8 cellular contexts compared by ENCODE assay signal in the genomic region with DNA sequence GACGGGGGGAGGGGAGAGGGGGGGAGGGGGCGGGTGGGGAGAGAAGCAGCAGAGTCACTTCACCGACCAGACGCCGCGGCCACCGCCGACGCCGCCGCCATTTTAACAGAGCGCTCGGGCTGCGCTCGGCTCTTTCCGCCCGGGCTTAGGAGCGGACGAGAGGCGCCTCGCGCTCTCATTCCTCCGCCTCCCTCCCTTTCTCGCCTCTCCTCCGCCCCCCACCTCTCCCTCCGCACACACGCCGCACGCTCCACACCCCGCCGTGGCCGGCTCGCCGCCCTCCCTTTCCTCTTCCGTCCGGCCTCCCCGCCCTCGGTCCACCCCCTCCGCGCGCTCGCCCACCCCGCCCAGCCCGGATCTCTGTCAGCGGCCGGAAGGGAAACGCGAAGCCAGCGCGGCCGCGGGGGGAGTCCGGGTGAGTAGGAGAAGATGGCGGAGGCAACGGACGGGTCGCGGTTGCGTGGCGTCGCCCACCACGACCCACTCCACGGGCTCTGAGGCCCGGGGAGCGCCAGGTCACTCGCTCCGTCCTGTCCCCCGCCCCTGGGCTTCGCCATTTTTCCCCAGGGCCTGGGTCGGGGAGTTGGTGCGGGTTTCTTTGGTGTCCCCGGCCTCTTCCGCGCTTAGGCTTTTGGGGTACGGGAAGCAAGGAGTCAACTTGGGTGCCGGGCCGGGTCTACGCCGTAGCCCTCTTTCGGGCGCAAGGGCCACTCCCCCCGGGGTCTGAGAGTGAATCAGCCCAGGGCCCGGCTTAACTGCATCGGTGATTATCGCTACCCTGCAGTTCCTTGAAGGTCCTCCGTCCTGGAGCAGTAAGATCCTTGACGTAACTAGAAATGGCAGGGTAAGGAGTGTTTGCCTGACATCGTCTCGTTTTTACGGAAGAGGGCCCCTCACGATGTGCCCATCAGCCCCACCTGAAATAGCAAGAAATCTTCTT. TPM values are rescaled to one million over a fixed set of nuclear protein-coding genes. Genes with fewer than 3 reads are reported as not detected.
DNase-seq lines count a peak whose midpoint lies in the region; ATAC-seq, FAIRE-seq and TF ChIP-seq lines count a peak whose summit lies in the region.

A gene with protein sequence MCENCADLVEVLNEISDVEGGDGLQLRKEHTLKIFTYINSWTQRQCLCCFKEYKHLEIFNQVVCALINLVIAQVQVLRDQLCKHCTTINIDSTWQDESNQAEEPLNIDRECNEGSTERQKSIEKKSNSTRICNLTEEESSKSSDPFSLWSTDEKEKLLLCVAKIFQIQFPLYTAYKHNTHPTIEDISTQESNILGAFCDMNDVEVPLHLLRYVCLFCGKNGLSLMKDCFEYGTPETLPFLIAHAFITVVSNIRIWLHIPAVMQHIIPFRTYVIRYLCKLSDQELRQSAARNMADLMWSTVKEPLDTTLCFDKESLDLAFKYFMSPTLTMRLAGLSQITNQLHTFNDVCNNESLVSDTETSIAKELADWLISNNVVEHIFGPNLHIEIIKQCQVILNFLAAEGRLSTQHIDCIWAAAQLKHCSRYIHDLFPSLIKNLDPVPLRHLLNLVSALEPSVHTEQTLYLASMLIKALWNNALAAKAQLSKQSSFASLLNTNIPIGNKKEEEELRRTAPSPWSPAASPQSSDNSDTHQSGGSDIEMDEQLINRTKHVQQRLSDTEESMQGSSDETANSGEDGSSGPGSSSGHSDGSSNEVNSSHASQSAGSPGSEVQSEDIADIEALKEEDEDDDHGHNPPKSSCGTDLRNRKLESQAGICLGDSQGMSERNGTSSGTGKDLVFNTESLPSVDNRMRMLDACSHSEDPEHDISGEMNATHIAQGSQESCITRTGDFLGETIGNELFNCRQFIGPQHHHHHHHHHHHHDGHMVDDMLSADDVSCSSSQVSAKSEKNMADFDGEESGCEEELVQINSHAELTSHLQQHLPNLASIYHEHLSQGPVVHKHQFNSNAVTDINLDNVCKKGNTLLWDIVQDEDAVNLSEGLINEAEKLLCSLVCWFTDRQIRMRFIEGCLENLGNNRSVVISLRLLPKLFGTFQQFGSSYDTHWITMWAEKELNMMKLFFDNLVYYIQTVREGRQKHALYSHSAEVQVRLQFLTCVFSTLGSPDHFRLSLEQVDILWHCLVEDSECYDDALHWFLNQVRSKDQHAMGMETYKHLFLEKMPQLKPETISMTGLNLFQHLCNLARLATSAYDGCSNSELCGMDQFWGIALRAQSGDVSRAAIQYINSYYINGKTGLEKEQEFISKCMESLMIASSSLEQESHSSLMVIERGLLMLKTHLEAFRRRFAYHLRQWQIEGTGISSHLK (N-terminal part only) (minus strand): TSS at position 123 of the 940 bp plus-strand sequence. CDS start 395 bp downstream, outside the sequence.

- H2BK5ac ChIP-seq in H1 (ENCODE audit: low read depth, low read length) (peak within 1 kb of the TSS; percentile 90), mesenchymal stem cell (ENCODE audit: low read depth, low read length, poor library complexity, severe bottlenecking) (peak within 1 kb of the TSS; percentile 96)

- H3K27ac ChIP-seq in H1 (ENCODE audit: low read depth, low read length) (peak within 1 kb of the TSS; percentile 96), mesenchymal stem cell (ENCODE audit: low read length, poor library complexity, severe bottlenecking) (peak within 1 kb of the TSS; percentile 100)

- TF ChIP-seq POLR2A in H1 (IDR thresholded peaks at IDR 0.05; ENCODE audit: control extremely low read depth in 1 of 2, low read depth in 2 of 2, low read length in 2 of 2): peak; percentile 76 to 89

- H3K4me1 Mint-ChIP-seq in activated CD8-positive, alpha-beta memory T cell treated with anti-CD3 and anti-CD28 coated beads, Interleukin-2, amount 10 ng/mL, durations not matched to agents 7 days and 5 days: peaks cover 31% of the 10 kb centered on the region

- H2BK120ac ChIP-seq in H1 (replicated peaks; ENCODE audit: low read depth, low read length) (no peak within 1 kb of the TSS), mesenchymal stem cell (ENCODE audit: low read depth, low read length) (peak within 1 kb of the TSS; percentile 87)

- no peak for TF ChIP-seq RAD21 in H1 (IDR thresholded peaks at IDR 0.05 in 1 of 2, conservative IDR thresholded peaks at IDR 0.05 in 1 of 2; ENCODE audit: low read depth in 2 of 2, low read length in 2 of 2)

- H4K8ac ChIP-seq in H1 (ENCODE audit: extremely low read depth, insufficient read depth, low read length) (peak within 1 kb of the TSS; percentile 96), mesenchymal stem cell (ENCODE audit: low read length) (peak within 1 kb of the TSS; percentile 99)

- peaks cover 11% of the 10 kb centered on the region for H3K36me3 Mint-ChIP-seq in activated CD8-positive, alpha-beta memory T cell treated with anti-CD3 and anti-CD28 coated beads, Interleukin-2, amount 10 ng/mL, durations not matched to agents 7 days and 5 days

- 1% methylated on average over 35 of the region's 91 CpGs; no CpG with 5 or more reads in 1 of the 2 experiments for WGBS in H1 (ENCODE audit: extremely low coverage in 1 of 2, insufficient coverage in 1 of 2, insufficient read length in 1 of 2, insufficient replicate concordance in 2 of 2, low coverage in 1 of 2, low lambda C conversion rate in 2 of 2, missing lambda C conversion rate in 1 of 2), 2 experiments
- WGBS in mesenchymal stem cell: under 1% methylated on average over 52 of the region's 91 CpGs

- CTCF ChIA-PET in activated CD8-positive, alpha-beta memory T cell treated with anti-CD3 and anti-CD28 coated beads, Interleukin-2, amount 10 ng/mL, durations not matched to agents 7 days and 5 days (lab: Charles Lee): interaction anchor here (1.0 kb wide), 1 partner anchor 45 kb away, joined by 3 read pairs; no protein-coding TSS in a partner anchor
- CTCF ChIA-PET in H1 (lab: Charles Lee; ENCODE audit: partially characterized antibody): interaction anchor here (0.9 kb wide), 1 partner anchor 52 kb away, joined by 4 read pairs; no protein-coding TSS in a partner anchor

- peak within 1 kb of the TSS; percentile 98 for H4K5ac ChIP-seq in H1 (ENCODE audit: insufficient read length, low read depth, low read length)

- TF ChIP-seq EP300 in H1 (IDR thresholded peaks at IDR 0.05; ENCODE audit: borderline replicate concordance in 1 of 2, low read depth in 2 of 2, low read length in 2 of 2): no peak

- H3K4me3 Mint-ChIP-seq in activated CD8-positive, alpha-beta memory T cell treated with anti-CD3 and anti-CD28 coated beads, Interleukin-2, amount 10 ng/mL, durations not matched to agents 7 days and 5 days: peak within 1 kb of the TSS; percentile 88

- H3K79me2 ChIP-seq in H1 (ENCODE audit: control insufficient read depth in 1 of 2, insufficient read depth in 2 of 2, low read length in 2 of 2): peaks cover 7 to 48% of the 10 kb centered on the region in 2 experiments

- H3K23ac ChIP-seq in H1 (ENCODE audit: insufficient read length) (no peak within 1 kb of the TSS), mesenchymal stem cell (ENCODE audit: low read length in 2 of 2) (peak within 1 kb of the TSS; percentile 93 to 99)

- peak within 1 kb of the TSS; percentile 78 for H3K4ac ChIP-seq in H1 (replicated peaks; ENCODE audit: insufficient read length, low read depth, low read length)
- H3K4ac ChIP-seq in mesenchymal stem cell (ENCODE audit: low read depth in 1 of 2, low read length in 2 of 2): peak within 1 kb of the TSS; percentile 92 to 99

- peak within 1 kb of the TSS; percentile 60; the same call in 1 of the 2 replicates for H2BK12ac ChIP-seq in H1 (ENCODE audit: low read depth, low read length)
- H2BK12ac ChIP-seq in mesenchymal stem cell (ENCODE audit: low read length in 2 of 2): peak within 1 kb of the TSS in 1 of 2 experiments; percentile 78

- H2AK5ac ChIP-seq in H1 (ENCODE audit: low read depth, low read length) (no peak within 1 kb of the TSS), mesenchymal stem cell (ENCODE audit: low read length, severe bottlenecking) (peak within 1 kb of the TSS; percentile 76)

- H3K18ac ChIP-seq in H1 (ENCODE audit: extremely low read depth, low read length) (peak within 1 kb of the TSS; percentile 95), mesenchymal stem cell (ENCODE audit: low read depth in 1 of 2, low read length in 2 of 2) (peak within 1 kb of the TSS; percentile 98)

- H3K36me3 ChIP-seq in H1 (ENCODE audit: control insufficient read depth in 2 of 4, insufficient read depth in 4 of 4, low read length in 3 of 4) (peaks cover 0 to 6% (median 0%) of the 10 kb centered on the region in 4 experiments; a peak in 1 of 8 replicates), mesenchymal stem cell (ENCODE audit: control insufficient read depth in 1 of 2, insufficient read depth in 2 of 2, low read depth in 1 of 2, low read length in 2 of 2) (peaks cover 15 to 22% of the 10 kb centered on the region in 2 experiments)

- H3K27me3 Mint-ChIP-seq in activated CD8-positive, alpha-beta memory T cell treated with anti-CD3 and anti-CD28 coated beads, Interleukin-2, amount 10 ng/mL, durations not matched to agents 7 days and 5 days: no peaks in the 10 kb centered on the region

- H3K23me2 ChIP-seq in H1 (ENCODE audit: low read depth, low read length): peaks cover 7% of the 10 kb centered on the region

- H2BK20ac ChIP-seq in H1 (ENCODE audit: low read length): no peak within 1 kb of the TSS

- H3K9me3 Mint-ChIP-seq in activated CD8-positive, alpha-beta memory T cell treated with anti-CD3 and anti-CD28 coated beads, Interleukin-2, amount 10 ng/mL, durations not matched to agents 7 days and 5 days (ENCODE audit: low read depth): no peaks in the 10 kb centered on the region

- H3K4me2 ChIP-seq in H1 (ENCODE audit: insufficient read depth in 1 of 2, low read depth in 2 of 2, low read length in 2 of 2) (peak within 1 kb of the TSS; percentile 75 to 98), mesenchymal stem cell (ENCODE audit: low read length, poor library complexity, severe bottlenecking) (peak within 1 kb of the TSS; percentile 74)

- H3K4me1 ChIP-seq in H1 (replicated peaks in 1 of 4; ENCODE audit: control insufficient read depth in 3 of 4, insufficient read depth in 4 of 4, low read length in 3 of 4) (peaks cover 0 to 3% (median 0%) of the 10 kb centered on the region in 4 experiments; a peak in 5 of 7 replicates), mesenchymal stem cell (ENCODE audit: control insufficient read depth, insufficient read depth, low read depth, low read length) (peaks cover 4% of the 10 kb centered on the region)

- peaks cover 0 to under 1% of the 10 kb centered on the region in 2 experiments for H4K20me1 ChIP-seq in H1 (replicated peaks in 1 of 2; ENCODE audit: control insufficient read depth in 1 of 2, insufficient read depth in 2 of 2, low read length in 2 of 2)

- no peak for FAIRE-seq in H1 (lab: Jason Lieb, UNC)

- H3K4me3 ChIP-seq in H1 (ENCODE audit: extremely low read depth in 1 of 4, insufficient read depth in 2 of 4, low read depth in 3 of 4, low read length in 4 of 4) (peak within 1 kb of the TSS; percentile 76 to 99 (median 94)), mesenchymal stem cell (ENCODE audit: insufficient read depth in 1 of 2, low read depth in 1 of 2, low read length in 2 of 2) (peak within 1 kb of the TSS; percentile 95 to 96)

- no peak for TF ChIP-seq CTCF in H1 (IDR thresholded peaks at IDR 0.05; ENCODE audit: control extremely low read depth in 1 of 3, insufficient read depth in 1 of 3, low read depth in 1 of 3, low read length in 3 of 3)

- H3K79me1 ChIP-seq in H1 (ENCODE audit: low read depth, low read length) (peaks cover 3% of the 10 kb centered on the region; the same call in 1 of the 2 replicates), mesenchymal stem cell (replicated peaks; ENCODE audit: low read length, poor library complexity, severe bottlenecking) (peaks cover 11% of the 10 kb centered on the region)

- H3K14ac ChIP-seq in H1 (ENCODE audit: insufficient read length) (no peak within 1 kb of the TSS), mesenchymal stem cell (ENCODE audit: low read length in 2 of 2) (peak within 1 kb of the TSS; percentile 80 to 93)

- H3K27me3 ChIP-seq in H1 (replicated peaks in 1 of 4; ENCODE audit: control insufficient read depth in 3 of 4, extremely low read depth in 1 of 4, insufficient read depth in 3 of 4, low read length in 3 of 4) (no peaks in the 10 kb centered on the region), mesenchymal stem cell (ENCODE audit: control insufficient read depth in 1 of 2, insufficient read depth in 1 of 2, low read length in 2 of 2) (no peaks in the 10 kb centered on the region)

- H2AFZ ChIP-seq in H1 (ENCODE audit: low read length) (no peak within 1 kb of the TSS; the same call in 1 of the 2 replicates), mesenchymal stem cell (ENCODE audit: low read depth, low read length) (peak within 1 kb of the TSS; percentile 82)

- H3K9me3 ChIP-seq in H1 (ENCODE audit: insufficient read depth in 2 of 2, low read depth in 1 of 2, low read length in 1 of 2) (no peaks in the 10 kb centered on the region), mesenchymal stem cell (ENCODE audit: control insufficient read depth, low read length) (no peaks in the 10 kb centered on the region)

- DNase-seq in CMK (ENCODE audit: low read depth): peak; percentile 88
- peak in 75 of 76 experiments; percentile 37 to 96 (median 90) for DNase-seq in HUDEP-2 (lab: John Stamatoyannopoulos, UW; ENCODE audit: unreplicated experiment in 76 of 76)
- DNase-seq in NOMO-1 treated with dmso at 0.1 percent for 144 hours (lab: John Stamatoyannopoulos, UW; ENCODE audit: unreplicated experiment): peak; percentile 94
- DNase-seq in activated CD8-positive, alpha-beta memory T cell treated with anti-CD3 and anti-CD28 coated beads, Interleukin-2, amount 10 ng/mL, durations not matched to agents 7 days and 5 days: peak; percentile 96
- peak; percentile 77 to 83 for DNase-seq in H1 (ENCODE audit: low read depth in 1 of 2, low spot score in 2 of 2)
- DNase-seq in mesenchymal stem cell: peak; percentile 97
- peak; percentile 86 for DNase-seq in stimulated activated CD8-positive, alpha-beta memory T cell treated with anti-CD3 and anti-CD28 coated beads, Interleukin-12 subunit alpha, Interleukin-12 subunit beta, amount 100 ng/mL, for 24 hours (ENCODE audit: extremely low read depth)

- POLR2A ChIA-PET in H1 (lab: Charles Lee; ENCODE audit: partially characterized antibody): interaction anchor here (0.6 to 2.7 kb wide), 7 partner anchors 11 to 175 kb away, joined by 3 to 12 read pairs (median 5); partner anchors contain the start of gene XPO1

- H4K91ac ChIP-seq in H1 (replicated peaks; ENCODE audit: insufficient read length, low read length): peak within 1 kb of the TSS; percentile 95
- H4K91ac ChIP-seq in mesenchymal stem cell (ENCODE audit: low read length): peak within 1 kb of the TSS; percentile 78

- ATAC-seq in GM21360 (IDR thresholded peaks at IDR 0.05; ENCODE audit: unreplicated experiment): peak; percentile 72
- peak; percentile 92 for ATAC-seq in activated CD8-positive, alpha-beta memory T cell treated with anti-CD3 and anti-CD28 coated beads, Interleukin-2, amount 10 ng/mL, durations not matched to agents 7 days and 5 days

- H3K9ac ChIP-seq in H1 (replicated peaks in 1 of 4; ENCODE audit: extremely low read depth in 1 of 4, low read depth in 3 of 4, low read length in 3 of 4) (peak within 1 kb of the TSS; percentile 86 to 94 (median 90)), mesenchymal stem cell (ENCODE audit: low read length) (peak within 1 kb of the TSS; percentile 100)

- H3K27ac Mint-ChIP-seq in activated CD8-positive, alpha-beta memory T cell treated with anti-CD3 and anti-CD28 coated beads, Interleukin-2, amount 10 ng/mL, durations not matched to agents 7 days and 5 days: peak within 1 kb of the TSS; percentile 92

- peak within 1 kb of the TSS; percentile 96 for H3K56ac ChIP-seq in H1 (replicated peaks; ENCODE audit: insufficient read length, low read depth, low read length)

- H2BK15ac ChIP-seq in H1 (ENCODE audit: low read length) (no peak within 1 kb of the TSS), mesenchymal stem cell (ENCODE audit: low read depth, poor library complexity, severe bottlenecking) (peak within 1 kb of the TSS; percentile 95)

RNA-seq across cellular contexts. Expression of the gene that starts here (rescaled TPM):
- total RNA-seq in activated CD8-positive, alpha-beta memory T cell treated with anti-CD3 and anti-CD28 coated beads, Interleukin-2, amount 10 ng/mL, durations not matched to agents 7 days and 5 days: 10 to 100 TPM; 70.3 to 93.7 TPM
- total RNA-seq in H1 (2021; fragmentation: NEBNext Ultra II Directional; extraction: Animal tissue kit (Norgen Biotek cat#: 25700)): 80.9 and 91.7 TPM in 2 replicates
- polyA plus RNA-seq in H1 (2011; rRNA removed): 30.0 and 56.7 TPM in 2 replicates
- polyA plus RNA-seq in H1 (2011; cell fraction: cytosol; rRNA removed): 37.6 TPM
- polyA plus RNA-seq in H1 (2011; cell fraction: nucleus; rRNA removed): 54.2 TPM
- 33.4 to 53.6 TPM (median 40.8 TPM) in 4 replicates for polyA plus RNA-seq in H1 (2012, experiment 1 of 2)
- polyA plus RNA-seq in H1 (2012, experiment 2 of 2): 3.0 TPM
- 45.7 TPM for polyA plus RNA-seq in H1 (2013, experiment 1 of 2)
- polyA plus RNA-seq in H1 (2013, experiment 2 of 2): 43.0 TPM
- 158 and 233 TPM in 2 replicates for polyA minus RNA-seq in H1 (2011; rRNA and poly(A)+ RNA removed)
- polyA minus RNA-seq in H1 (2011; cell fraction: cytosol; rRNA and poly(A)+ RNA removed): 56.2 TPM
- polyA minus RNA-seq in H1 (2011; cell fraction: nucleus; rRNA and poly(A)+ RNA removed): 260 TPM
- polyA plus RNA-seq in mesenchymal stem cell (2013, experiment 1 of 2): 36.7 TPM
- 34.8 TPM for polyA plus RNA-seq in mesenchymal stem cell (2013, experiment 2 of 2)

Comparison
In these comparisons a context has a peak if more than half of its experiments do, and no peak if none do; other contexts are left out.
1. Peak in every context shown above with its lines: DNase-seq, ATAC-seq, H3K4me3 ChIP-seq and H3K27ac ChIP-seq.